8 cellular contexts compared by ENCODE assay signal in genomic region chr7:157010588-157011332, GRCh38. TPM values are rescaled to one million over a fixed set of nuclear protein-coding genes. Genes with fewer than 3 reads are reported as not detected.
DNase-seq lines count a peak whose midpoint lies in the region; ATAC-seq, FAIRE-seq and TF ChIP-seq lines count a peak whose summit lies in the region.

Gene MNX1 (minus strand): TSS chr7:157010663. CDS start chr7:157010350, 313 bp downstream.

- peak within 1 kb of the TSS; percentile 69 for H3K9ac ChIP-seq in HepG2 (ENCODE audit: insufficient read depth, low read depth, low read length)

- no peak for FAIRE-seq in HepG2 (lab: Jason Lieb, UNC)

- peak in 1 of 2 experiments; percentile 67; a peak in 3 of 4 replicates for TF ChIP-seq POLR2A in HepG2 (IDR thresholded peaks at IDR 0.05; ENCODE audit: insufficient read depth in 1 of 2, low read depth in 2 of 2, low read length in 2 of 2)

- CTCF ChIA-PET in HepG2 (lab: Yijun Ruan, JAX; ENCODE audit: low intra/inter-chr PET ratio, low total read pairs), result no interaction called here

- no peaks in the 10 kb centered on the region for H3K9me3 ChIP-seq in HepG2 (ENCODE audit: low read length)

- H3K36me3 ChIP-seq in HepG2 (replicated peaks in 1 of 2; ENCODE audit: control insufficient read depth in 1 of 2, insufficient read depth in 2 of 2, low read length in 2 of 2), result 0 out of 5 replicates have a peak, but pooled peaks cover 0 to 6% of the 10 kb centered on the region in 2 experiments

- H3K27me3 Mint-ChIP-seq in stimulated activated naive CD8-positive, alpha-beta T cell treated with anti-CD3 and anti-CD28 coated beads, Interleukin-15, amount 100 ng/mL, for 72 hours, result peaks cover 92% of the 10 kb centered on the region

- H3K27ac ChIP-seq in HepG2 (ENCODE audit: extremely low read length, insufficient read depth, low read length), result peak within 1 kb of the TSS; percentile 83

- ATAC-seq in HepG2, result peak; percentile 80
- peak; percentile 82 for ATAC-seq in stimulated activated naive CD8-positive, alpha-beta T cell treated with anti-CD3 and anti-CD28 coated beads, Interleukin-15, amount 100 ng/mL, for 72 hours

- POLR2A ChIA-PET in HepG2 (lab: Yijun Ruan, JAX), result interaction anchor here (0.5 to 2.7 kb wide), 5 partner anchors 11 to 117 kb away, joined by 3 to 14 read pairs (median 3); no protein-coding TSS in a partner anchor

- TF ChIP-seq CTCF in GM13976 (IDR thresholded peaks at IDR 0.05; ENCODE audit: borderline replicate concordance, control extremely low read depth, extremely low read depth, insufficient read depth, missing control alignments) (no peak), HepG2 (CRISPR knock-in tag; IDR thresholded peaks at IDR 0.05) (no peak)

- H3K4me3 Mint-ChIP-seq in stimulated activated naive CD8-positive, alpha-beta T cell treated with anti-CD3 and anti-CD28 coated beads, Interleukin-15, amount 100 ng/mL, for 72 hours, result peak within 1 kb of the TSS; percentile 54 to 84

- peak within 1 kb of the TSS; percentile 68 for H3K4me2 ChIP-seq in HepG2 (ENCODE audit: low read depth, low read length)

- no peaks in the 10 kb centered on the region for H3K9me3 Mint-ChIP-seq in stimulated activated naive CD8-positive, alpha-beta T cell treated with anti-CD3 and anti-CD28 coated beads, Interleukin-15, amount 100 ng/mL, for 72 hours

- peaks cover 13% of the 10 kb centered on the region for H3K79me2 ChIP-seq in HepG2 (ENCODE audit: insufficient read depth, low read length)

- intact Hi-C loops in HepG2 (cut with micrococcal nuclease; ENCODE audit: unreplicated experiment), result loop anchor here (2.0 to 10.0 kb wide), 2 partner anchors 22 to 124 kb away; partner anchors contain the start of gene UBE3C

- WGBS in HepG2 (ENCODE audit: low lambda C conversion rate), result no CpG with 5 or more reads among the region's 87 CpGs

- no peak within 1 kb of the TSS for H3K27ac Mint-ChIP-seq in stimulated activated naive CD8-positive, alpha-beta T cell treated with anti-CD3 and anti-CD28 coated beads, Interleukin-15, amount 100 ng/mL, for 72 hours

- BruUV-seq in HepG2 (replicated peaks; lab: Mats Ljungman, UMichigan), result no TSS peak

- H3K4me1 Mint-ChIP-seq in stimulated activated naive CD8-positive, alpha-beta T cell treated with anti-CD3 and anti-CD28 coated beads, Interleukin-15, amount 100 ng/mL, for 72 hours, result peaks cover 51% of the 10 kb centered on the region

- in situ Hi-C loops in GM13976 (cut with MboI; ENCODE audit: low sequenced_read_pairs, unreplicated experiment), result no loop called here
- in situ Hi-C loops in T47D (cut with HindIII; ENCODE audit: low pct_unique_long_range_greater_than_20kb, low sequenced_read_pairs), result no loop called here
- in situ Hi-C loops in HepG2 (cut with HindIII; ENCODE audit: extremely low pct_ligation_motif_present, low pct_unique_long_range_greater_than_20kb), result no loop called here

- H3K4me3 ChIP-seq in Jurkat, Clone E6-1 (ENCODE audit: low read length), result peak within 1 kb of the TSS; percentile 79
- H3K4me3 ChIP-seq in HepG2 (replicated peaks in 1 of 3; ENCODE audit: insufficient read depth in 1 of 3, low read depth in 2 of 3, low read length in 3 of 3), result peak within 1 kb of the TSS; percentile 65 to 75 (median 67); a peak in 5 of 6 replicates

- TF ChIP-seq EP300 in HepG2 (IDR thresholded peaks at IDR 0.05; ENCODE audit: low read depth in 2 of 2, low read length in 2 of 2), result no peak
- no peak for TF ChIP-seq EP300 in HepG2 (CRISPR knock-in tag; IDR thresholded peaks at IDR 0.05; ENCODE audit: borderline replicate concordance)

- H3K27me3 ChIP-seq in HepG2 (ENCODE audit: control insufficient read depth in 1 of 2, insufficient read depth in 2 of 2, low read length in 2 of 2), result peaks cover 6 to 51% of the 10 kb centered on the region in 2 experiments; a peak in 4 of 5 replicates

- TF ChIP-seq RAD21 in HepG2 (CRISPR knock-in tag; IDR thresholded peaks at IDR 0.05), result no peak

- H4K20me1 ChIP-seq in HepG2 (ENCODE audit: insufficient read depth, low read length), result peaks cover 6% of the 10 kb centered on the region

- peaks cover 66% of the 10 kb centered on the region for H3K4me1 ChIP-seq in HepG2 (ENCODE audit: insufficient read depth, low read length)

- DNase-seq in GM13976 (ENCODE audit: low spot score), result peak; percentile 94
- DNase-seq in H4 (ENCODE audit: low spot score), result peak; percentile 66
- DNase-seq in Jurkat, Clone E6-1 (ENCODE audit: low read depth, low spot score), result peak; percentile 71
- DNase-seq in SHP77 treated with DMSO at 0.1 percent for 48 hours (lab: John Stamatoyannopoulos, UW), result peak; percentile 55
- peak; percentile 91 to 98 for DNase-seq in T47D (ENCODE audit: low read depth in 1 of 2, low spot score in 1 of 2)
- DNase-seq in HepG2 (ENCODE audit: low spot score), result peak; percentile 57
- peak; percentile 51 to 56 for DNase-seq in stimulated activated naive CD8-positive, alpha-beta T cell treated with anti-CD3 and anti-CD28 coated beads, Interleukin-15, amount 100 ng/mL, for 72 hours
- no peak for DNase-seq in effector CD8-positive, alpha-beta T cell (lab: John Stamatoyannopoulos, UW)

- no peak within 1 kb of the TSS for H2AFZ ChIP-seq in HepG2 (ENCODE audit: low read length)

TF ChIP-seq in HepG2, 621 proteins besides CTCF, POLR2A, EP300 and RAD21 (continues in another document):
- TF ChIP-seq SALL2 (CRISPR knock-in tag; IDR thresholded peaks at IDR 0.05) (no peak), ZNF101 (CRISPR knock-in tag; IDR thresholded peaks at IDR 0.05; ENCODE audit: borderline replicate concordance, low read depth) (no peak), SP140L (CRISPR knock-in tag; IDR thresholded peaks at IDR 0.05; ENCODE audit: borderline replicate concordance) (no peak), ZSCAN20 (CRISPR knock-in tag; IDR thresholded peaks at IDR 0.05; ENCODE audit: borderline replicate concordance) (no peak), LCORL (IDR thresholded peaks at IDR 0.05) (no peak), LCORL (CRISPR knock-in tag; IDR thresholded peaks at IDR 0.05) (no peak), NCOA5 (CRISPR knock-in tag; IDR thresholded peaks at IDR 0.05) (no peak), ZNF354B (CRISPR knock-in tag; IDR thresholded peaks at IDR 0.05) (no peak), SUZ12 (IDR thresholded peaks at IDR 0.05; ENCODE audit: low read depth, low read length) (no peak), ZNF607 (CRISPR knock-in tag; IDR thresholded peaks at IDR 0.05; ENCODE audit: borderline replicate concordance) (no peak), ZNF678 (CRISPR knock-in tag; IDR thresholded peaks at IDR 0.05) (no peak), ZNF792 (CRISPR knock-in tag; IDR thresholded peaks at IDR 0.05) (0 out of 2 replicates have a peak, but pooled peaks have one; percentile 10), ZKSCAN8 (CRISPR knock-in tag; IDR thresholded peaks at IDR 0.05; ENCODE audit: borderline replicate concordance) (no peak), ZSCAN25 (CRISPR knock-in tag; IDR thresholded peaks at IDR 0.05) (0 out of 2 replicates have a peak, but pooled peaks have one; percentile 14), ZFP62 (CRISPR knock-in tag; IDR thresholded peaks at IDR 0.05) (no peak), ZNF761 (CRISPR knock-in tag; conservative IDR thresholded peaks at IDR 0.05) (no peak), ZNF816 (CRISPR knock-in tag; IDR thresholded peaks at IDR 0.05; ENCODE audit: borderline replicate concordance) (0 out of 2 replicates have a peak, but pooled peaks have one; percentile 32)

RNA-seq across cellular contexts. Expression of gene MNX1, which starts in this region (rescaled TPM):
- total RNA-seq in H4 (2014; rRNA removed; shearing (Covaris generic)), result 0.21 and 0.29 TPM in 2 replicates
- 13.3 TPM for polyA plus RNA-seq in Jurkat, Clone E6-1 (2012; ENCODE audit: insufficient read depth, insufficient read length)
- total RNA-seq in HepG2 (2016; rRNA removed; fragmentation: Illumina TruSeq; extraction: Trizol), result 3.6 and 6.1 TPM in 2 replicates
- total RNA-seq in HepG2 (2016; cell fraction: cytosol; rRNA removed; fragmentation: Illumina TruSeq; extraction: Trizol; ENCODE audit: low read depth), result 2.4 and 2.5 TPM in 2 replicates
- total RNA-seq in HepG2 (2016; cell fraction: insoluble cytoplasmic fraction; rRNA removed; fragmentation: Illumina TruSeq; extraction: Trizol), result 3.4 and 9.7 TPM in 2 replicates
- total RNA-seq in HepG2 (2016; cell fraction: membrane; rRNA removed; fragmentation: Illumina TruSeq; extraction: Trizol), result 4.5 and 5.6 TPM in 2 replicates
- total RNA-seq in HepG2 (2016; cell fraction: nucleus; rRNA removed; fragmentation: Illumina TruSeq; extraction: Trizol), result 6.7 and 7.4 TPM in 2 replicates
- polyA plus RNA-seq in HepG2 (2011; rRNA removed), result 0.91 and 0.94 TPM in 2 replicates
- polyA plus RNA-seq in HepG2 (2011; cell fraction: cytosol; rRNA removed), result 0.37 and 1.0 TPM in 2 replicates
- 3.8 and 4.5 TPM in 2 replicates for polyA plus RNA-seq in HepG2 (2011; cell fraction: nucleus; rRNA removed)
- 1.7 and 2.4 TPM in 2 replicates for polyA plus RNA-seq in HepG2 (2012)
- polyA plus RNA-seq in HepG2 (2016; cell fraction: cytosol; fragmentation: Illumina TruSeq; extraction: Trizol; ENCODE audit: low read depth), result 2.2 and 3.2 TPM in 2 replicates
- polyA plus RNA-seq in HepG2 (2016; cell fraction: insoluble cytoplasmic fraction; fragmentation: Illumina TruSeq; extraction: Trizol; ENCODE audit: low read depth), result 6.3 and 6.7 TPM in 2 replicates
- polyA plus RNA-seq in HepG2 (2016; cell fraction: membrane; fragmentation: Illumina TruSeq; extraction: Trizol; ENCODE audit: low read depth), result 4.5 and 4.8 TPM in 2 replicates
- polyA plus RNA-seq in HepG2 (2016; cell fraction: nucleus; fragmentation: Illumina TruSeq; extraction: Trizol; ENCODE audit: insufficient read depth, low read depth), result 16.6 TPM in 2 replicates
- 0.98 and 1.5 TPM in 2 replicates for polyA minus RNA-seq in HepG2 (2011; rRNA and poly(A)+ RNA removed; ENCODE audit: low replicate concordance)
- 0.89 and 1.6 TPM in 2 replicates for polyA minus RNA-seq in HepG2 (2011; cell fraction: cytosol; rRNA and poly(A)+ RNA removed)
- polyA minus RNA-seq in HepG2 (2011; cell fraction: nucleus; rRNA and poly(A)+ RNA removed), result 3.2 and 7.9 TPM in 2 replicates

Comparison
In these comparisons a context has a peak if more than half of its experiments do, and no peak if none do; other contexts are left out.
1. Peak in DNase-seq in H4; RNA of the gene not detected or under 1 TPM.